Comparison of ENCODE assay signal across 8 cellular contexts in genomic region chr6:141484726-141485125, GRCh38.
DNase-seq lines count a peak whose midpoint lies in the region; ATAC-seq, FAIRE-seq and TF ChIP-seq lines count a peak whose summit lies in the region.

No MANE protein-coding gene starts in this region.

- H3K4me1 Mint-ChIP-seq in activated CD4-positive, alpha-beta memory T cell treated with anti-CD3 and anti-CD28 coated beads for 36 hours (ENCODE audit: low read depth) = peaks cover 41% of the 10 kb centered on the region
- no peaks in the 10 kb centered on the region for H3K4me1 Mint-ChIP-seq in type B pancreatic cell (ENCODE audit: unreplicated experiment)

- ATAC-seq in GM21529 (IDR thresholded peaks at IDR 0.05; ENCODE audit: unreplicated experiment) = peak; percentile 77

- intact Hi-C loops in activated CD4-positive, alpha-beta memory T cell treated with anti-CD3 and anti-CD28 coated beads for 36 hours (cut with micrococcal nuclease) = loop anchor here (10.0 kb wide), 2 partner anchors 680 to 1960 kb away; no protein-coding TSS in a partner anchor
- intact Hi-C loops in sigmoid colon (cut with DNase I) = no loop called here

- TF ChIP-seq CTCF in HL-60 (IDR thresholded peaks at IDR 0.05; ENCODE audit: insufficient read depth, low read length) (no peak), sigmoid colon (IDR thresholded peaks at IDR 0.05) (no peak), type B pancreatic cell (conservative IDR thresholded peaks at IDR 0.05) (no peak)

- peak; percentile 95 for FAIRE-seq in GM18507 (lab: Jason Lieb, UNC)

- H3K27ac ChIP-seq in HL-60 (replicated peaks) = peak overlapping the region; percentile 78
- H3K27ac ChIP-seq in sigmoid colon = no peak overlapping the region

- H3K4me1 ChIP-seq in sigmoid colon = no peaks in the 10 kb centered on the region

- H3K4me3 ChIP-seq in HL-60 (replicated peaks; ENCODE audit: insufficient read depth, low read length) (no peak overlapping the region), sigmoid colon (no peak overlapping the region)

- peak overlapping the region; percentile 8 for H3K4me3 Mint-ChIP-seq in activated CD4-positive, alpha-beta memory T cell treated with anti-CD3 and anti-CD28 coated beads for 36 hours
- H3K4me3 Mint-ChIP-seq in type B pancreatic cell = no peak overlapping the region

- no peaks in the 10 kb centered on the region for H3K36me3 ChIP-seq in sigmoid colon

- peak overlapping the region; percentile 93 for H3K27ac Mint-ChIP-seq in activated CD4-positive, alpha-beta memory T cell treated with anti-CD3 and anti-CD28 coated beads for 36 hours
- H3K27ac Mint-ChIP-seq in type B pancreatic cell = no peak overlapping the region

- DNase-seq in GM18507 (ENCODE audit: extremely low spot score, insufficient read length, low read depth) (no peak), HL-60 (ENCODE audit: low read depth in 1 of 2, low spot score in 1 of 2) (peak; percentile 43 to 75), pons (ENCODE audit: low spot score) (peak; percentile 63), NCI-H146 (lab: John Stamatoyannopoulos, UW) (no peak), sigmoid colon (no peak), type B pancreatic cell (ENCODE audit: extremely low spot score, unreplicated experiment) (no peak)
- peak; percentile 53 for DNase-seq in activated CD4-positive, alpha-beta memory T cell treated with anti-CD3 and anti-CD28 coated beads for 36 hours

- H3K9me3 Mint-ChIP-seq in activated CD4-positive, alpha-beta memory T cell treated with anti-CD3 and anti-CD28 coated beads for 36 hours = peaks cover 4% of the 10 kb centered on the region
- H3K9me3 Mint-ChIP-seq in type B pancreatic cell = no peaks in the 10 kb centered on the region

- TF ChIP-seq EP300 in sigmoid colon (IDR thresholded peaks at IDR 0.05) = no peak

- 80 to 81% methylated on average over 3 of the region's 3 CpGs for WGBS in sigmoid colon, 2 donors

- CTCF ChIA-PET in activated CD4-positive, alpha-beta memory T cell treated with anti-CD3 and anti-CD28 coated beads for 36 hours (lab: Charles Lee) = no interaction called here

- TF ChIP-seq POLR2A in sigmoid colon (IDR thresholded peaks at IDR 0.05) = no peak

- no peaks in the 10 kb centered on the region for H3K27me3 Mint-ChIP-seq in activated CD4-positive, alpha-beta memory T cell treated with anti-CD3 and anti-CD28 coated beads for 36 hours
- no peaks in the 10 kb centered on the region for H3K27me3 Mint-ChIP-seq in type B pancreatic cell

- H3K36me3 Mint-ChIP-seq in activated CD4-positive, alpha-beta memory T cell treated with anti-CD3 and anti-CD28 coated beads for 36 hours = peaks cover 2% of the 10 kb centered on the region
- no peaks in the 10 kb centered on the region for H3K36me3 Mint-ChIP-seq in type B pancreatic cell

- POLR2A ChIA-PET in activated CD4-positive, alpha-beta memory T cell treated with anti-CD3 and anti-CD28 coated beads for 36 hours (lab: Charles Lee) = interaction anchor here (0.6 kb wide), 1 partner anchor 59 kb away, joined by 3 read pairs; no protein-coding TSS in a partner anchor

- no peaks in the 10 kb centered on the region for H3K27me3 ChIP-seq in HL-60 (ENCODE audit: insufficient read depth, poor library complexity, severe bottlenecking)
- no peaks in the 10 kb centered on the region for H3K27me3 ChIP-seq in sigmoid colon

- no peaks in the 10 kb centered on the region for H3K9me3 ChIP-seq in sigmoid colon

Comparison
In these comparisons a context has a peak if more than half of its experiments do, and no peak if none do; other contexts are left out.
1. DNase-seq: peak in HL-60 (2 of 2), activated CD4-positive, alpha-beta memory T cell treated with anti-CD3 and anti-CD28 coated beads for 36 hours (single experiment) and pons (single experiment); none in GM18507 (single experiment), NCI-H146 (single experiment), sigmoid colon (single experiment) and type B pancreatic cell (single experiment).